8 cellular contexts compared by ENCODE assay signal in genomic region chr11:76598426-76598839, GRCh38.
A peak's percentile ranks its signal among the peaks of the same experiment; 100 is the strongest.
DNase-seq lines count a peak whose midpoint lies in the region; ATAC-seq and TF ChIP-seq lines count a peak whose summit lies in the region.

No MANE protein-coding gene starts in this region.

- no peaks in the 10 kb centered on the region for H4K20me1 ChIP-seq in KMS-11 (ENCODE audit: insufficient read depth)

- no peaks in the 10 kb centered on the region for H3K9me3 Mint-ChIP-seq in activated CD4-positive, alpha-beta T cell treated with anti-CD3 and anti-CD28 coated beads for 36 hours (ENCODE audit: low read depth)
- H3K9me3 Mint-ChIP-seq in mesothelial cell of epicardium, result peaks cover 6% of the 10 kb centered on the region

- in situ Hi-C loops in transverse colon (cut with MboI; ENCODE audit: low pct_ligation_motif_present in 1 of 4, low pct_unique_long_range_greater_than_20kb in 1 of 4, low sequenced_read_pairs in 3 of 4), result no loop called here

- H3K4me2 ChIP-seq in KMS-11, result no peak overlapping the region

- H3K9me3 ChIP-seq in right atrium auricular region (no peaks in the 10 kb centered on the region), transverse colon (no peaks in the 10 kb centered on the region)

- H3K27ac ChIP-seq in KMS-11 (no peak overlapping the region), right atrium auricular region (no peak overlapping the region), transverse colon (no peak overlapping the region), RWPE1 (no peak overlapping the region)

- POLR2A ChIA-PET in activated CD4-positive, alpha-beta T cell treated with anti-CD3 and anti-CD28 coated beads for 36 hours (lab: Charles Lee), result no interaction called here
- POLR2A ChIA-PET in RWPE1 (lab: Yijun Ruan, JAX; ENCODE audit: low non-redundant PET), result interaction anchor here (0.6 kb wide), 1 partner anchor 10 kb away, joined by 3 read pairs; no protein-coding TSS in a partner anchor

- CTCF ChIA-PET in activated CD4-positive, alpha-beta T cell treated with anti-CD3 and anti-CD28 coated beads for 36 hours (lab: Charles Lee), result interaction anchor here (0.5 to 1.9 kb wide), 3 partner anchors 13 to 117 kb away, joined by 3 to 4 read pairs (median 4); no protein-coding TSS in a partner anchor
- CTCF ChIA-PET in RWPE1 (lab: Yijun Ruan, JAX), result interaction anchor here (0.6 kb wide), 2 partner anchors 158 to 524 kb away, joined by 3 to 4 read pairs; no protein-coding TSS in a partner anchor

- no peak overlapping the region for H3K9ac ChIP-seq in KMS-11

- peak; percentile 75 for ATAC-seq in activated CD4-positive, alpha-beta T cell treated with anti-CD3 and anti-CD28 coated beads for 36 hours

- no peaks in the 10 kb centered on the region for H3K79me2 ChIP-seq in KMS-11 (ENCODE audit: insufficient read depth, low read depth)

- H3K36me3 ChIP-seq in KMS-11 (ENCODE audit: insufficient read depth) (no peaks in the 10 kb centered on the region), right atrium auricular region (no peaks in the 10 kb centered on the region), transverse colon (no peaks in the 10 kb centered on the region)

- DNase-seq in activated CD4-positive, alpha-beta T cell treated with anti-CD3 and anti-CD28 coated beads for 36 hours, result peak; percentile 47
- no peak for DNase-seq in activated CD4-positive, alpha-beta T cell treated with anti-CD3 and anti-CD28 coated beads, Interleukin-2, amount 50 U/mL, for 1 hour
- DNase-seq in right atrium auricular region (ENCODE audit: low spot score) (peak; percentile 70), transverse colon (no peak), RWPE1 (ENCODE audit: low spot score) (no peak), mesothelial cell of epicardium (ENCODE audit: low spot score in 2 of 2, unreplicated experiment in 2 of 2) (no peak)

- H3K4me1 Mint-ChIP-seq in activated CD4-positive, alpha-beta T cell treated with anti-CD3 and anti-CD28 coated beads for 36 hours, result peaks cover 1% of the 10 kb centered on the region
- peaks cover 15% of the 10 kb centered on the region for H3K4me1 Mint-ChIP-seq in mesothelial cell of epicardium

- H3K36me3 Mint-ChIP-seq in activated CD4-positive, alpha-beta T cell treated with anti-CD3 and anti-CD28 coated beads for 36 hours (ENCODE audit: low read depth), result no peaks in the 10 kb centered on the region
- peaks cover 2% of the 10 kb centered on the region for H3K36me3 Mint-ChIP-seq in mesothelial cell of epicardium

- H3K4me3 ChIP-seq in KMS-11 (IDR thresholded peaks at IDR 0.05; ENCODE audit: insufficient read depth, low read depth, low read length) (no peak overlapping the region), WI38 (ENCODE audit: low read depth, low read length) (no peak overlapping the region), right atrium auricular region (no peak overlapping the region), transverse colon (no peak overlapping the region)

- H3K27me3 ChIP-seq in KMS-11 (ENCODE audit: insufficient read depth, low read depth), result no peaks in the 10 kb centered on the region
- H3K27me3 ChIP-seq in right atrium auricular region, result no peaks in the 10 kb centered on the region
- H3K27me3 ChIP-seq in transverse colon, result no peaks in the 10 kb centered on the region

- no peak for TF ChIP-seq POLR2A in transverse colon (IDR thresholded peaks at IDR 0.05)

- intact Hi-C loops in activated CD4-positive, alpha-beta T cell treated with anti-CD3 and anti-CD28 coated beads for 36 hours (cut with DNase I, micrococcal nuclease), result loop anchor here (1.0 to 10.0 kb wide), 2 partner anchors 76 to 83 kb away; partner anchors contain the start of gene LRRC32 (in 1 of the 2)
- intact Hi-C loops in transverse colon (cut with DNase I; ENCODE audit: low total_unique reads), result no loop called here

- no peak for TF ChIP-seq EP300 in transverse colon (IDR thresholded peaks at IDR 0.05; ENCODE audit: low read depth)

- H3K27me3 Mint-ChIP-seq in activated CD4-positive, alpha-beta T cell treated with anti-CD3 and anti-CD28 coated beads for 36 hours, result peaks cover 4% of the 10 kb centered on the region
- no peaks in the 10 kb centered on the region for H3K27me3 Mint-ChIP-seq in mesothelial cell of epicardium (ENCODE audit: low read depth)

- H3K4me1 ChIP-seq in KMS-11 (ENCODE audit: low read depth, poor library complexity, severe bottlenecking), result no peaks in the 10 kb centered on the region
- H3K4me1 ChIP-seq in right atrium auricular region, result peaks cover 0 to 28% of the 10 kb centered on the region in 2 donors
- peaks cover 10 to 31% (median 16%) of the 10 kb centered on the region in 4 donors for H3K4me1 ChIP-seq in transverse colon

- no peak overlapping the region for H3K27ac Mint-ChIP-seq in activated CD4-positive, alpha-beta T cell treated with anti-CD3 and anti-CD28 coated beads for 36 hours
- no peak overlapping the region for H3K27ac Mint-ChIP-seq in mesothelial cell of epicardium

- TF ChIP-seq CTCF in KMS-11 (conservative IDR thresholded peaks at IDR 0.05; ENCODE audit: low read depth, low read length), result peak; percentile 38; the same call in 1 of the 2 replicates
- TF ChIP-seq CTCF in WI38 (IDR thresholded peaks at IDR 0.05; ENCODE audit: low read depth, low read length), result peak; percentile 56
- TF ChIP-seq CTCF in right atrium auricular region (IDR thresholded peaks at IDR 0.05), result peak in 1 of 2 donors; percentile 68
- peak in 3 of 5 experiments; percentile 12 to 19 (median 14) for TF ChIP-seq CTCF in transverse colon (IDR thresholded peaks at IDR 0.05)
- no peak for TF ChIP-seq CTCF in RWPE1 (conservative IDR thresholded peaks at IDR 0.05; ENCODE audit: low read depth)
- no peak for TF ChIP-seq CTCF in mesothelial cell of epicardium (IDR thresholded peaks at IDR 0.05; ENCODE audit: unreplicated experiment)

- WGBS in transverse colon (ENCODE audit: low coverage in 1 of 2), 2 donors, result 48 to 61% methylated on average over 5 of the region's 6 CpGs

- H3K4me3 Mint-ChIP-seq in activated CD4-positive, alpha-beta T cell treated with anti-CD3 and anti-CD28 coated beads for 36 hours, result no peak overlapping the region
- no peak overlapping the region for H3K4me3 Mint-ChIP-seq in mesothelial cell of epicardium

- no peak overlapping the region for H2AFZ ChIP-seq in KMS-11 (ENCODE audit: low read depth)

Comparison
In these comparisons a context has a peak if more than half of its experiments do, and no peak if none do; other contexts are left out.
1. DNase-seq: peak in activated CD4-positive, alpha-beta T cell treated with anti-CD3 and anti-CD28 coated beads for 36 hours (single experiment) and right atrium auricular region (single experiment); none in activated CD4-positive, alpha-beta T cell treated with anti-CD3 and anti-CD28 coated beads, Interleukin-2, amount 50 U/mL, for 1 hour (single experiment), transverse colon (single experiment), RWPE1 (single experiment) and mesothelial cell of epicardium (0 of 2).
2. CTCF ChIP-seq: peak in KMS-11 (single experiment), WI38 (single experiment) and transverse colon (3 of 5); none in RWPE1 (single experiment) and mesothelial cell of epicardium (single experiment).